17 cellular contexts compared by ENCODE assay signal in genomic region chr4:79987401-79987800, GRCh38.
DNase-seq lines count a peak whose midpoint lies in the region; ATAC-seq, FAIRE-seq and TF ChIP-seq lines count a peak whose summit lies in the region.
"Had no signal": no experiment of that assay in that cellular context is flagged by ENCODE, and none has a peak within 500 bp of the region (broad histone marks: within the 10 kb centered on the region; RNA-seq: fewer than 3 reads in every experiment).

No MANE protein-coding gene starts in this region.

- no peaks in the 10 kb centered on the region for H3K9me3 ChIP-seq in RWPE2 (ENCODE audit: severe bottlenecking)
- no peaks in the 10 kb centered on the region for H3K9me3 ChIP-seq in endothelial cell of umbilical vein (replicated peaks; ENCODE audit: control insufficient read depth, insufficient read depth, low read length)

- H4K20me1 ChIP-seq in endothelial cell of umbilical vein (replicated peaks; ENCODE audit: control insufficient read depth, extremely low read depth, insufficient read depth, low read length) = peaks cover 2% of the 10 kb centered on the region

- no TSS peak for BruUV-seq in endothelial cell of umbilical vein (replicated peaks; lab: Mats Ljungman, UMichigan)

- no peak overlapping the region for H3K9ac ChIP-seq in endothelial cell of umbilical vein (replicated peaks; ENCODE audit: extremely low read depth, insufficient read depth, low read length)

- H3K36me3 ChIP-seq in RWPE2 (ENCODE audit: low read depth) (peaks cover 26% of the 10 kb centered on the region), endothelial cell of umbilical vein (ENCODE audit: control insufficient read depth in 2 of 2, extremely low read depth in 1 of 2, insufficient read depth in 2 of 2, low read length in 2 of 2) (peaks cover 0 to 4% of the 10 kb centered on the region in 2 experiments)

- TF ChIP-seq CTCF in RWPE2 (IDR thresholded peaks at IDR 0.05; ENCODE audit: poor library complexity, severe bottlenecking) (no peak), endothelial cell of umbilical vein (IDR thresholded peaks at IDR 0.05; ENCODE audit: extremely low read depth in 1 of 2, insufficient read depth in 1 of 2, low read depth in 1 of 2, low read length in 2 of 2) (no peak)

- H2AFZ ChIP-seq in endothelial cell of umbilical vein (ENCODE audit: low read depth, low read length) = no peak overlapping the region

- H3K79me2 ChIP-seq in endothelial cell of umbilical vein (ENCODE audit: control insufficient read depth, insufficient read depth, low read length) = peaks cover 43% of the 10 kb centered on the region

- peak overlapping the region; percentile 41 for H3K27ac ChIP-seq in RWPE2 (ENCODE audit: poor library complexity, severe bottlenecking)
- no peak overlapping the region for H3K27ac ChIP-seq in endothelial cell of umbilical vein (ENCODE audit: insufficient read depth, low read depth, low read length)
- H3K27ac ChIP-seq: C4-2B had no signal

- H3K9me1 ChIP-seq in endothelial cell of umbilical vein (replicated peaks; ENCODE audit: control insufficient read depth, extremely low read depth, insufficient read depth, low read length) = no peaks in the 10 kb centered on the region

- ATAC-seq in RWPE2 (ENCODE audit: low read depth) = 0 out of 3 replicates have a peak, but pooled peaks have one; percentile 38
- no peak for ATAC-seq in GM18858 (IDR thresholded peaks at IDR 0.05; ENCODE audit: unreplicated experiment)
- no peak for ATAC-seq in GM21528 (IDR thresholded peaks at IDR 0.05; ENCODE audit: low FRiP score, unreplicated experiment)
- ATAC-seq: Panc1, Right ventricle myocardium inferior had no signal

- peak; percentile 8 for DNase-seq in HCEC 1CT
- DNase-seq in RWPE2 (ENCODE audit: low spot score) = no peak
- DNase-seq in endothelial cell of umbilical vein (ENCODE audit: low read depth, low spot score) = peak; percentile 4
- peak; percentile 45 for DNase-seq in iris pigment epithelial cell (ENCODE audit: low read depth)
- no peak for DNase-seq in cerebellum (ENCODE audit: low spot score)
- DNase-seq: GF-D8, H9, NCI-H1092, NCI-H2081 treated with DMSO at 0.1 percent for 48 hours, NCI-H524 treated with DMSO at 0.1 percent for 48 hours had no signal

- TF ChIP-seq POLR2A in endothelial cell of umbilical vein (IDR thresholded peaks at IDR 0.05; ENCODE audit: low read depth, low read length) = no peak

- CTCF ChIA-PET in endothelial cell of umbilical vein (lab: Charles Lee) = interaction anchor here (1.0 kb wide), 1 partner anchor 9 kb away, joined by 3 read pairs; no protein-coding TSS in a partner anchor

- H3K4me3 ChIP-seq in RWPE2 (ENCODE audit: severe bottlenecking) = no peak overlapping the region
- no peak overlapping the region for H3K4me3 ChIP-seq in endothelial cell of umbilical vein (replicated peaks in 1 of 3; ENCODE audit: insufficient read depth in 1 of 3, low read depth in 1 of 3, low read length in 3 of 3)

- POLR2A ChIA-PET in endothelial cell of umbilical vein (lab: Charles Lee) = no interaction called here

- H3K27me3 ChIP-seq in RWPE2 (ENCODE audit: insufficient read depth, poor library complexity, severe bottlenecking) (no peaks in the 10 kb centered on the region), endothelial cell of umbilical vein (ENCODE audit: control insufficient read depth in 2 of 2, insufficient read depth in 2 of 2, low read length in 2 of 2) (no peaks in the 10 kb centered on the region)

- no peak overlapping the region for H3K4me2 ChIP-seq in endothelial cell of umbilical vein (ENCODE audit: insufficient read depth, low read length)

- H3K4me1 ChIP-seq in RWPE2 (ENCODE audit: insufficient read depth, poor library complexity, severe bottlenecking) (peaks cover 13% of the 10 kb centered on the region), endothelial cell of umbilical vein (ENCODE audit: control insufficient read depth, extremely low read depth, insufficient read depth, low read length) (peaks cover 20% of the 10 kb centered on the region)

- intact Hi-C loops in endothelial cell of umbilical vein (cut with micrococcal nuclease) = no loop called here

- dilution Hi-C loops in endothelial cell of umbilical vein (cut with MboI; ENCODE audit: extremely low pct_ligation_motif_present, low sequenced_read_pairs) = no loop called here

- no peak for FAIRE-seq in endothelial cell of umbilical vein (lab: Jason Lieb, UNC)
- FAIRE-seq: GM12891, GM18507 had no signal

TF ChIP-seq in endothelial cell of umbilical vein, 7 proteins besides CTCF, POLR2A, EP300 and RAD21:
- no peak for TF ChIP-seq MYC (IDR thresholded peaks at IDR 0.05; ENCODE audit: low read depth, low read length)
- TF ChIP-seq FOS (IDR thresholded peaks at IDR 0.05; ENCODE audit: borderline replicate concordance, insufficient read depth, low read length) = peak; percentile 24

Comparison
In these comparisons a context has a peak if more than half of its experiments do, and no peak if none do; other contexts are left out.
1. DNase-seq: peak in HCEC 1CT (single experiment), endothelial cell of umbilical vein (single experiment) and iris pigment epithelial cell (single experiment); none in RWPE2 (single experiment) and cerebellum (single experiment).